ENCODE assay signal across 8 cellular contexts in the genomic region with DNA sequence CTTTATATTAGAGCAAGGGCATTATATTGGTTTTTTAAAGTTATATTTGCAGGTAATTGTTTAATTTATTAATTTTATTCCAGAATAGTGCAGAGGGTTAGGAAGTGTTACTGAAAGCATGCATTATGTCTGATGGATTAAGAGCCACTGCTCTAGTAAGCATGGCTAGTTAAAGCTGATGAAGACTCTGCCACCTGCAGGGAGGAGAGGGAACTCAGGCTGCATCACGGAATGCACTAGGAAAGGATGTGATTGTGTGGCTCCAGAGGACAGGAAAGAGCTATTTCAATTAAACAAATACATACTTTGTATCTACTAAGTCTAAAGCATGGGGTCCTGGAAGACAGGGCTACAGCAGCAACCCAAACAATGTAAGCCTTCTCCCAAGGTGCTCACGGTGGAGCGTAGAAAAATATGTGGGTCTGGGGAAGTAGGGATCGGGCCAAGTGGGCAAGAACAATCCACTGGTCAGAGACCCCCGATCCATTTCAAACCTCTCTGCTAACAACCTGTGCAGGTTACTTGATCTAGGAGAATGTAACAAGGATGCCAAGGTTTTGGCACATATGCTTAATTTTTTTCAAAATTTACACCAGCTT. TPM values are rescaled to one million over a fixed set of nuclear protein-coding genes. Genes with fewer than 3 reads are reported as not detected.
DNase-seq lines count a peak whose midpoint lies in the region; ATAC-seq and TF ChIP-seq lines count a peak whose summit lies in the region.

No MANE protein-coding gene starts in this region.

- peak; percentile 98 for TF ChIP-seq CTCF in choroid plexus epithelial cell (conservative IDR thresholded peaks at IDR 0.05; ENCODE audit: low read depth, low read length)

- no peak overlapping the region for H3K4me3 Mint-ChIP-seq in stimulated activated memory B cell treated with anti-CD40 and anti-IgM and Interleukin-4, amounts not matched to agents 10 μg/mL and 1 μg/mL and 100 μg/mL, for 72 hours
- H3K4me3 Mint-ChIP-seq in T-helper 2 cell treated with Interferon-gamma antibody and Interleukin-4, amounts not matched to agents 5 μg/mL and 100 μg/mL, for 36 hours, result no peak overlapping the region

- in situ Hi-C loops in ACHN (cut with HindIII; ENCODE audit: low pct_ligation_motif_present, low pct_unique_long_range_greater_than_20kb, low sequenced_read_pairs), result no loop called here

- no peaks in the 10 kb centered on the region for H3K36me3 Mint-ChIP-seq in stimulated activated memory B cell treated with anti-CD40 and anti-IgM and Interleukin-4, amounts not matched to agents 10 μg/mL and 1 μg/mL and 100 μg/mL, for 72 hours
- H3K36me3 Mint-ChIP-seq in T-helper 2 cell treated with Interferon-gamma antibody and Interleukin-4, amounts not matched to agents 5 μg/mL and 100 μg/mL, for 36 hours (ENCODE audit: low read depth), result no peaks in the 10 kb centered on the region

- ATAC-seq in GM18909 (IDR thresholded peaks at IDR 0.05; ENCODE audit: poor library complexity, unreplicated experiment), result peak; percentile 68
- no peak for ATAC-seq in stimulated activated memory B cell treated with anti-CD40 and anti-IgM and Interleukin-4, amounts not matched to agents 10 μg/mL and 1 μg/mL and 100 μg/mL, for 72 hours
- no peak for ATAC-seq in GM21717 (IDR thresholded peaks at IDR 0.05; ENCODE audit: unreplicated experiment)

- H3K4me1 Mint-ChIP-seq in stimulated activated memory B cell treated with anti-CD40 and anti-IgM and Interleukin-4, amounts not matched to agents 10 μg/mL and 1 μg/mL and 100 μg/mL, for 72 hours, result no peaks in the 10 kb centered on the region
- H3K4me1 Mint-ChIP-seq in T-helper 2 cell treated with Interferon-gamma antibody and Interleukin-4, amounts not matched to agents 5 μg/mL and 100 μg/mL, for 36 hours (ENCODE audit: low read depth), result no peaks in the 10 kb centered on the region

- H3K27me3 Mint-ChIP-seq in stimulated activated memory B cell treated with anti-CD40 and anti-IgM and Interleukin-4, amounts not matched to agents 10 μg/mL and 1 μg/mL and 100 μg/mL, for 72 hours, result peaks cover 14% of the 10 kb centered on the region
- H3K27me3 Mint-ChIP-seq in T-helper 2 cell treated with Interferon-gamma antibody and Interleukin-4, amounts not matched to agents 5 μg/mL and 100 μg/mL, for 36 hours (ENCODE audit: low read depth), result peaks cover 2% of the 10 kb centered on the region

- peaks cover 3% of the 10 kb centered on the region for H3K9me3 Mint-ChIP-seq in stimulated activated memory B cell treated with anti-CD40 and anti-IgM and Interleukin-4, amounts not matched to agents 10 μg/mL and 1 μg/mL and 100 μg/mL, for 72 hours
- H3K9me3 Mint-ChIP-seq in T-helper 2 cell treated with Interferon-gamma antibody and Interleukin-4, amounts not matched to agents 5 μg/mL and 100 μg/mL, for 36 hours, result peaks cover 8% of the 10 kb centered on the region

- no peak overlapping the region for H3K27ac Mint-ChIP-seq in stimulated activated memory B cell treated with anti-CD40 and anti-IgM and Interleukin-4, amounts not matched to agents 10 μg/mL and 1 μg/mL and 100 μg/mL, for 72 hours
- no peak overlapping the region for H3K27ac Mint-ChIP-seq in T-helper 2 cell treated with Interferon-gamma antibody and Interleukin-4, amounts not matched to agents 5 μg/mL and 100 μg/mL, for 36 hours

- DNase-seq in ACHN (peak; percentile 51), NCI-H460 (ENCODE audit: extremely low read depth, low read depth) (peak; percentile 55), choroid plexus epithelial cell (ENCODE audit: low read depth) (peak; percentile 84), medulla oblongata (ENCODE audit: extremely low spot score) (peak; percentile 47)
- DNase-seq in T-helper 2 cell treated with Interferon-gamma antibody and Interleukin-4, amounts not matched to agents 5 μg/mL and 100 μg/mL, for 36 hours (ENCODE audit: low spot score), result no peak

- no peak overlapping the region for H3K4me3 ChIP-seq in choroid plexus epithelial cell (ENCODE audit: low read depth, low read length)

RNA-seq across cellular contexts. Expression of a gene that starts 15.3 kb away (rescaled TPM):
- total RNA-seq in NCI-H460 (2014; rRNA removed; shearing (Covaris generic)), result not detected in 2 replicates
- polyA plus RNA-seq in NCI-H460 (2014; cell fraction: nucleus; rRNA removed), result not detected in 2 replicates

RNA-seq across cellular contexts. Expression of a gene that starts 48.3 kb away (rescaled TPM):
- total RNA-seq in NCI-H460 (2014; rRNA removed; shearing (Covaris generic)), result 8.4 and 10.6 TPM in 2 replicates
- polyA plus RNA-seq in NCI-H460 (2014; cell fraction: nucleus; rRNA removed), result 17.8 and 19.7 TPM in 2 replicates

RNA-seq across cellular contexts. Expression of a gene that starts 52.9 kb away (rescaled TPM):
- 32.1 and 40.0 TPM in 2 replicates for total RNA-seq in NCI-H460 (2014; rRNA removed; shearing (Covaris generic))
- 6.5 and 9.3 TPM in 2 replicates for polyA plus RNA-seq in NCI-H460 (2014; cell fraction: nucleus; rRNA removed)
